In the genomic region with DNA sequence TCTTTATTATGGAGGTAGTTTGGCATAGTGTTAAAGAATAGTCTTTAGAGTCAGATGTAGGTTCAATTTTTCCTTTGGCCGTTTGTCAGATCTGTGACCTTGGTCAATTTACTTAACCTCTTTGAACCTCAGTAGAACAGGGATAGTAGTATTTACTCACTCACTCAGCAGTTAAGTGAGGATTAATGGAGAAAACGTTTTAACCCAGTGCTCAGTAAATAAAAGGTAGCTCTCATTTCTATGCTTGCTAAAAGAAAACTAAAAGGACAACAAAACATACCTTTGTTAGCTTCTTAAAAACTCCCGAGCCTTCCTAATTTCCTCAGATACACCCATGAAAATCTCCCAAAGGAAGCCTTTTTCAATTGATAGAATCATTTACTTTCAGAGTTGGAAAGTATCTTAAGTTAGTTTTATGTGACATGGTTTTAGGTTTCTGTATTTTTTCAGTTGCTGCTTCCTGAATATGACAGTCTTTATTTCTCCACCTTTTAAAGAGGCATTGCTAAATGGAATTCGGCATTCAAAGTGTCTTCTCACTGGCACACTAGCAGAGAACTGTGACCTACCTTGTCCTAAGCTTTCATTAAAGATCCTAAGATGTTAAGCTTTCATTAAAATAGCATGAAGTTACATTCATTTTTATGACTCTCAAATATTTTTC, we compare ENCODE assay signal across 1 cellular context.
TF ChIP-seq lines count a peak whose summit lies in the region.

No MANE protein-coding gene starts in this region.

TF ChIP-seq in HepG2, 621 proteins besides CTCF, POLR2A, EP300 and RAD21 (continued from another document and continues in another):
- TF ChIP-seq, protein P1, sequence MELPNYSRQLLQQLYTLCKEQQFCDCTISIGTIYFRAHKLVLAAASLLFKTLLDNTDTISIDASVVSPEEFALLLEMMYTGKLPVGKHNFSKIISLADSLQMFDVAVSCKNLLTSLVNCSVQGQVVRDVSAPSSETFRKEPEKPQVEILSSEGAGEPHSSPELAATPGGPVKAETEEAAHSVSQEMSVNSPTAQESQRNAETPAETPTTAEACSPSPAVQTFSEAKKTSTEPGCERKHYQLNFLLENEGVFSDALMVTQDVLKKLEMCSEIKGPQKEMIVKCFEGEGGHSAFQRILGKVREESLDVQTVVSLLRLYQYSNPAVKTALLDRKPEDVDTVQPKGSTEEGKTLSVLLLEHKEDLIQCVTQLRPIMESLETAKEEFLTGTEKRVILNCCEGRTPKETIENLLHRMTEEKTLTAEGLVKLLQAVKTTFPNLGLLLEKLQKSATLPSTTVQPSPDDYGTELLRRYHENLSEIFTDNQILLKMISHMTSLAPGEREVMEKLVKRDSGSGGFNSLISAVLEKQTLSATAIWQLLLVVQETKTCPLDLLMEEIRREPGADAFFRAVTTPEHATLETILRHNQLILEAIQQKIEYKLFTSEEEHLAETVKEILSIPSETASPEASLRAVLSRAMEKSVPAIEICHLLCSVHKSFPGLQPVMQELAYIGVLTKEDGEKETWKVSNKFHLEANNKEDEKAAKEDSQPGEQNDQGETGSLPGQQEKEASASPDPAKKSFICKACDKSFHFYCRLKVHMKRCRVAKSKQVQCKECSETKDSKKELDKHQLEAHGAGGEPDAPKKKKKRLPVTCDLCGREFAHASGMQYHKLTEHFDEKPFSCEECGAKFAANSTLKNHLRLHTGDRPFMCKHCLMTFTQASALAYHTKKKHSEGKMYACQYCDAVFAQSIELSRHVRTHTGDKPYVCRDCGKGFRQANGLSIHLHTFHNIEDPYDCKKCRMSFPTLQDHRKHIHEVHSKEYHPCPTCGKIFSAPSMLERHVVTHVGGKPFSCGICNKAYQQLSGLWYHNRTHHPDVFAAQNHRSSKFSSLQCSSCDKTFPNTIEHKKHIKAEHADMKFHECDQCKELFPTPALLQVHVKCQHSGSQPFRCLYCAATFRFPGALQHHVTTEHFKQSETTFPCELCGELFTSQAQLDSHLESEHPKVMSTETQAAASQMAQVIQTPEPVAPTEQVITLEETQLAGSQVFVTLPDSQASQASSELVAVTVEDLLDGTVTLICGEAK (IDR thresholded peaks at IDR 0.05) = no peak
- TF ChIP-seq, protein P1 (CRISPR knock-in tag; IDR thresholded peaks at IDR 0.05) = no peak; the same call in 1 of the 2 replicates
- no peak for TF ChIP-seq UBTF (CRISPR knock-in tag; IDR thresholded peaks at IDR 0.05)
- peak; percentile 52; the same call in 1 of the 2 replicates for TF ChIP-seq ZSCAN25 (CRISPR knock-in tag; IDR thresholded peaks at IDR 0.05)
- peak; percentile 81 for TF ChIP-seq HHEX (CRISPR knock-in tag; IDR thresholded peaks at IDR 0.05)
- TF ChIP-seq MIER2 (CRISPR knock-in tag; IDR thresholded peaks at IDR 0.05) = no peak
- no peak for TF ChIP-seq ZNF274 (CRISPR knock-in tag; IDR thresholded peaks at IDR 0.05)
- peak; percentile 97 for TF ChIP-seq ARID5B (CRISPR knock-in tag; IDR thresholded peaks at IDR 0.05)
- peak; percentile 84; the same call in 1 of the 2 replicates for TF ChIP-seq TBX3 (IDR thresholded peaks at IDR 0.05; ENCODE audit: borderline replicate concordance)
- TF ChIP-seq FOXM1 (CRISPR knock-in tag; IDR thresholded peaks at IDR 0.05) = no peak
- TF ChIP-seq MED8 (CRISPR knock-in tag; IDR thresholded peaks at IDR 0.05; ENCODE audit: insufficient replicate concordance) = no peak
- TF ChIP-seq ZC3H4 (CRISPR knock-in tag; IDR thresholded peaks at IDR 0.05; ENCODE audit: borderline replicate concordance) = no peak
- TF ChIP-seq ZNF615 (CRISPR knock-in tag; IDR thresholded peaks at IDR 0.05; ENCODE audit: borderline replicate concordance) = no peak
- TF ChIP-seq ZNF580 (CRISPR knock-in tag; IDR thresholded peaks at IDR 0.05; ENCODE audit: borderline replicate concordance, low read depth) = no peak
- TF ChIP-seq ZNF546 (CRISPR knock-in tag; conservative IDR thresholded peaks at IDR 0.05) = no peak
- TF ChIP-seq ZNF24 (IDR thresholded peaks at IDR 0.05) = no peak
- TF ChIP-seq, protein P2, sequence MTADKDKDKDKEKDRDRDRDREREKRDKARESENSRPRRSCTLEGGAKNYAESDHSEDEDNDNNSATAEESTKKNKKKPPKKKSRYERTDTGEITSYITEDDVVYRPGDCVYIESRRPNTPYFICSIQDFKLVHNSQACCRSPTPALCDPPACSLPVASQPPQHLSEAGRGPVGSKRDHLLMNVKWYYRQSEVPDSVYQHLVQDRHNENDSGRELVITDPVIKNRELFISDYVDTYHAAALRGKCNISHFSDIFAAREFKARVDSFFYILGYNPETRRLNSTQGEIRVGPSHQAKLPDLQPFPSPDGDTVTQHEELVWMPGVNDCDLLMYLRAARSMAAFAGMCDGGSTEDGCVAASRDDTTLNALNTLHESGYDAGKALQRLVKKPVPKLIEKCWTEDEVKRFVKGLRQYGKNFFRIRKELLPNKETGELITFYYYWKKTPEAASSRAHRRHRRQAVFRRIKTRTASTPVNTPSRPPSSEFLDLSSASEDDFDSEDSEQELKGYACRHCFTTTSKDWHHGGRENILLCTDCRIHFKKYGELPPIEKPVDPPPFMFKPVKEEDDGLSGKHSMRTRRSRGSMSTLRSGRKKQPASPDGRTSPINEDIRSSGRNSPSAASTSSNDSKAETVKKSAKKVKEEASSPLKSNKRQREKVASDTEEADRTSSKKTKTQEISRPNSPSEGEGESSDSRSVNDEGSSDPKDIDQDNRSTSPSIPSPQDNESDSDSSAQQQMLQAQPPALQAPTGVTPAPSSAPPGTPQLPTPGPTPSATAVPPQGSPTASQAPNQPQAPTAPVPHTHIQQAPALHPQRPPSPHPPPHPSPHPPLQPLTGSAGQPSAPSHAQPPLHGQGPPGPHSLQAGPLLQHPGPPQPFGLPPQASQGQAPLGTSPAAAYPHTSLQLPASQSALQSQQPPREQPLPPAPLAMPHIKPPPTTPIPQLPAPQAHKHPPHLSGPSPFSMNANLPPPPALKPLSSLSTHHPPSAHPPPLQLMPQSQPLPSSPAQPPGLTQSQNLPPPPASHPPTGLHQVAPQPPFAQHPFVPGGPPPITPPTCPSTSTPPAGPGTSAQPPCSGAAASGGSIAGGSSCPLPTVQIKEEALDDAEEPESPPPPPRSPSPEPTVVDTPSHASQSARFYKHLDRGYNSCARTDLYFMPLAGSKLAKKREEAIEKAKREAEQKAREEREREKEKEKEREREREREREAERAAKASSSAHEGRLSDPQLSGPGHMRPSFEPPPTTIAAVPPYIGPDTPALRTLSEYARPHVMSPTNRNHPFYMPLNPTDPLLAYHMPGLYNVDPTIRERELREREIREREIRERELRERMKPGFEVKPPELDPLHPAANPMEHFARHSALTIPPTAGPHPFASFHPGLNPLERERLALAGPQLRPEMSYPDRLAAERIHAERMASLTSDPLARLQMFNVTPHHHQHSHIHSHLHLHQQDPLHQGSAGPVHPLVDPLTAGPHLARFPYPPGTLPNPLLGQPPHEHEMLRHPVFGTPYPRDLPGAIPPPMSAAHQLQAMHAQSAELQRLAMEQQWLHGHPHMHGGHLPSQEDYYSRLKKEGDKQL (CRISPR knock-in tag; IDR thresholded peaks at IDR 0.05; ENCODE audit: low read depth) = peak; percentile 93
- peak; percentile 97 for TF ChIP-seq NKX3-1 (CRISPR knock-in tag; IDR thresholded peaks at IDR 0.05)
- no peak for TF ChIP-seq FLYWCH1 (CRISPR knock-in tag; IDR thresholded peaks at IDR 0.05)
- TF ChIP-seq PAX8 (CRISPR knock-in tag; IDR thresholded peaks at IDR 0.05; ENCODE audit: borderline replicate concordance) = no peak
- no peak for TF ChIP-seq NRL (CRISPR knock-in tag; IDR thresholded peaks at IDR 0.05; ENCODE audit: borderline replicate concordance)
- TF ChIP-seq, protein P3, sequence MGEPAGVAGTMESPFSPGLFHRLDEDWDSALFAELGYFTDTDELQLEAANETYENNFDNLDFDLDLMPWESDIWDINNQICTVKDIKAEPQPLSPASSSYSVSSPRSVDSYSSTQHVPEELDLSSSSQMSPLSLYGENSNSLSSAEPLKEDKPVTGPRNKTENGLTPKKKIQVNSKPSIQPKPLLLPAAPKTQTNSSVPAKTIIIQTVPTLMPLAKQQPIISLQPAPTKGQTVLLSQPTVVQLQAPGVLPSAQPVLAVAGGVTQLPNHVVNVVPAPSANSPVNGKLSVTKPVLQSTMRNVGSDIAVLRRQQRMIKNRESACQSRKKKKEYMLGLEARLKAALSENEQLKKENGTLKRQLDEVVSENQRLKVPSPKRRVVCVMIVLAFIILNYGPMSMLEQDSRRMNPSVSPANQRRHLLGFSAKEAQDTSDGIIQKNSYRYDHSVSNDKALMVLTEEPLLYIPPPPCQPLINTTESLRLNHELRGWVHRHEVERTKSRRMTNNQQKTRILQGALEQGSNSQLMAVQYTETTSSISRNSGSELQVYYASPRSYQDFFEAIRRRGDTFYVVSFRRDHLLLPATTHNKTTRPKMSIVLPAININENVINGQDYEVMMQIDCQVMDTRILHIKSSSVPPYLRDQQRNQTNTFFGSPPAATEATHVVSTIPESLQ (CRISPR knock-in tag; conservative IDR thresholded peaks at IDR 0.05) = no peak
- TF ChIP-seq SMARCE1 (IDR thresholded peaks at IDR 0.05; ENCODE audit: borderline replicate concordance) = 0 out of 2 replicates have a peak, but pooled peaks have one; percentile 23
- no peak for TF ChIP-seq ZBTB1 (CRISPR knock-in tag; IDR thresholded peaks at IDR 0.05; ENCODE audit: borderline replicate concordance)
- peak; percentile 94 for TF ChIP-seq MIXL1 (CRISPR knock-in tag; IDR thresholded peaks at IDR 0.05)
- TF ChIP-seq ARNT2 (CRISPR knock-in tag; IDR thresholded peaks at IDR 0.05; ENCODE audit: low read depth) = no peak
